In genomic region chr11:130478204-130478701, GRCh38 we compare ENCODE assay signal across 9 cellular contexts. TPM values are rescaled to one million over a fixed set of nuclear protein-coding genes. Genes with fewer than 3 reads are reported as not detected.
DNase-seq lines count a peak whose midpoint lies in the region; TF ChIP-seq lines count a peak whose summit lies in the region.
"Had no signal": no experiment of that assay in that cellular context is flagged by ENCODE, and none has a peak within 500 bp of the region (broad histone marks: within the 10 kb centered on the region; RNA-seq: fewer than 3 reads in every experiment).

No MANE protein-coding gene starts in this region.

- H3K9me2 ChIP-seq in SK-N-SH, result no peaks in the 10 kb centered on the region

- WGBS in SK-N-SH (ENCODE audit: low lambda C conversion rate), result 13% methylated on average over 10 of the region's 10 CpGs

- H3K4me1 ChIP-seq in SK-N-SH (ENCODE audit: control insufficient read depth in 1 of 2, insufficient read depth in 2 of 2, low read depth in 1 of 2, low read length in 1 of 2), result peaks cover 8 to 37% of the 10 kb centered on the region in 2 experiments; a peak in 3 of 4 replicates

- no peaks in the 10 kb centered on the region for H3K36me3 ChIP-seq in SK-N-SH (replicated peaks in 1 of 2; ENCODE audit: control insufficient read depth in 1 of 2, insufficient read depth in 2 of 2, low read length in 1 of 2)

- no peaks in the 10 kb centered on the region for H3K27me3 ChIP-seq in SK-N-SH (ENCODE audit: insufficient read depth)

- H3K4me3 ChIP-seq in SK-N-SH (ENCODE audit: low read depth in 2 of 2, low read length in 1 of 2) (no peak overlapping the region), foreskin fibroblast (ENCODE audit: low read depth in 1 of 2, low read length in 2 of 2) (no peak overlapping the region)

- TF ChIP-seq RAD21 in SK-N-SH (IDR thresholded peaks at IDR 0.05; ENCODE audit: low read length), result no peak

- peak overlapping the region; percentile 85; the same call in 1 of the 2 replicates for H2AFZ ChIP-seq in SK-N-SH (ENCODE audit: low read depth)

- POLR2A ChIA-PET in SK-N-SH (lab: Yijun Ruan, JAX), result no interaction called here

- DNase-seq in EH (ENCODE audit: low read depth), result peak; percentile 98
- DNase-seq in SK-N-SH, result peak; percentile 55
- DNase-seq in foreskin fibroblast, result peak; percentile 97 to 99
- DNase-seq in renal cortical epithelial cell (ENCODE audit: low read depth), result peak; percentile 87
- DNase-seq in pons (ENCODE audit: low spot score), result no peak
- no peak for DNase-seq in DMS53 (lab: John Stamatoyannopoulos, UW)
- no peak for DNase-seq in HT-29 (ENCODE audit: low spot score)
- DNase-seq in effector CD8-positive, alpha-beta T cell (lab: John Stamatoyannopoulos, UW), result no peak

- TF ChIP-seq CTCF in SK-N-SH (IDR thresholded peaks at IDR 0.05) (no peak), foreskin fibroblast (IDR thresholded peaks at IDR 0.05; ENCODE audit: low read depth, low read length) (no peak)

- peak in 1 of 2 experiments; percentile 48; a peak in 1 of 4 replicates for TF ChIP-seq EP300 in SK-N-SH (IDR thresholded peaks at IDR 0.05; ENCODE audit: borderline replicate concordance in 1 of 2, low read depth in 1 of 2, low read length in 1 of 2)

- peak overlapping the region; percentile 59 for H3K9ac ChIP-seq in SK-N-SH

- H4K20me1 ChIP-seq in SK-N-SH (ENCODE audit: insufficient read depth), result no peaks in the 10 kb centered on the region

- peak overlapping the region; percentile 72 for H3K4me2 ChIP-seq in SK-N-SH

- H3K9me3 ChIP-seq in SK-N-SH, result no peaks in the 10 kb centered on the region

- H3K27ac ChIP-seq in SK-N-SH (ENCODE audit: low read depth in 2 of 2, low read length in 1 of 2), result peak overlapping the region; percentile 58 to 76; a peak in 3 of 4 replicates

- no peaks in the 10 kb centered on the region for H3K79me2 ChIP-seq in SK-N-SH (ENCODE audit: insufficient read depth)

- H3F3A ChIP-seq in SK-N-SH (replicated peaks; ENCODE audit: insufficient read depth), result peaks cover 23% of the 10 kb centered on the region

- CTCF ChIA-PET in SK-N-SH (lab: Yijun Ruan, JAX), result interaction anchor here (0.7 to 1.2 kb wide), 2 partner anchors 12 to 363 kb away, joined by 3 read pairs; no protein-coding TSS in a partner anchor

TF ChIP-seq in SK-N-SH, 30 proteins besides CTCF, POLR2A, EP300 and RAD21:
- TF ChIP-seq EZH2phosphoT487 (IDR thresholded peaks at IDR 0.05; ENCODE audit: borderline replicate concordance, low read depth) (no peak), NFIC (IDR thresholded peaks at IDR 0.05; ENCODE audit: borderline replicate concordance) (peak; percentile 94), FOXJ3 (CRISPR knock-in tag; IDR thresholded peaks at IDR 0.05) (no peak), CHD2 (IDR thresholded peaks at IDR 0.05; ENCODE audit: low read length, partially characterized antibody) (no peak), RFX5 (IDR thresholded peaks at IDR 0.05; ENCODE audit: low read length) (no peak), TCF12 (IDR thresholded peaks at IDR 0.05) (peak; percentile 84), MXI1 (IDR thresholded peaks at IDR 0.05; ENCODE audit: low read depth, low read length) (no peak), RXRA (IDR thresholded peaks at IDR 0.05; ENCODE audit: borderline replicate concordance, low read depth) (peak; percentile 85), FOSL2 (IDR thresholded peaks at IDR 0.05; ENCODE audit: borderline replicate concordance, low read depth) (peak; percentile 85), FOXM1 (IDR thresholded peaks at IDR 0.05; ENCODE audit: low read depth) (no peak), JUND (IDR thresholded peaks at IDR 0.05) (peak; percentile 79)
- TF ChIP-seq, protein P1, sequence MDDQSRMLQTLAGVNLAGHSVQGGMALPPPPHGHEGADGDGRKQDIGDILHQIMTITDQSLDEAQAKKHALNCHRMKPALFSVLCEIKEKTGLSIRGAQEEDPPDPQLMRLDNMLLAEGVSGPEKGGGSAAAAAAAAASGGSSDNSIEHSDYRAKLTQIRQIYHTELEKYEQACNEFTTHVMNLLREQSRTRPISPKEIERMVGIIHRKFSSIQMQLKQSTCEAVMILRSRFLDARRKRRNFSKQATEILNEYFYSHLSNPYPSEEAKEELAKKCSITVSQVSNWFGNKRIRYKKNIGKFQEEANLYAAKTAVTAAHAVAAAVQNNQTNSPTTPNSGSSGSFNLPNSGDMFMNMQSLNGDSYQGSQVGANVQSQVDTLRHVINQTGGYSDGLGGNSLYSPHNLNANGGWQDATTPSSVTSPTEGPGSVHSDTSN (IDR thresholded peaks at IDR 0.05), result peak; percentile 57
- TF ChIP-seq, protein P2, sequence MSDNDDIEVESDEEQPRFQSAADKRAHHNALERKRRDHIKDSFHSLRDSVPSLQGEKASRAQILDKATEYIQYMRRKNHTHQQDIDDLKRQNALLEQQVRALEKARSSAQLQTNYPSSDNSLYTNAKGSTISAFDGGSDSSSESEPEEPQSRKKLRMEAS (IDR thresholded peaks at IDR 0.05; ENCODE audit: low read depth), result peak; percentile 63; the same call in 1 of the 2 replicates
- TF ChIP-seq, protein P3, sequence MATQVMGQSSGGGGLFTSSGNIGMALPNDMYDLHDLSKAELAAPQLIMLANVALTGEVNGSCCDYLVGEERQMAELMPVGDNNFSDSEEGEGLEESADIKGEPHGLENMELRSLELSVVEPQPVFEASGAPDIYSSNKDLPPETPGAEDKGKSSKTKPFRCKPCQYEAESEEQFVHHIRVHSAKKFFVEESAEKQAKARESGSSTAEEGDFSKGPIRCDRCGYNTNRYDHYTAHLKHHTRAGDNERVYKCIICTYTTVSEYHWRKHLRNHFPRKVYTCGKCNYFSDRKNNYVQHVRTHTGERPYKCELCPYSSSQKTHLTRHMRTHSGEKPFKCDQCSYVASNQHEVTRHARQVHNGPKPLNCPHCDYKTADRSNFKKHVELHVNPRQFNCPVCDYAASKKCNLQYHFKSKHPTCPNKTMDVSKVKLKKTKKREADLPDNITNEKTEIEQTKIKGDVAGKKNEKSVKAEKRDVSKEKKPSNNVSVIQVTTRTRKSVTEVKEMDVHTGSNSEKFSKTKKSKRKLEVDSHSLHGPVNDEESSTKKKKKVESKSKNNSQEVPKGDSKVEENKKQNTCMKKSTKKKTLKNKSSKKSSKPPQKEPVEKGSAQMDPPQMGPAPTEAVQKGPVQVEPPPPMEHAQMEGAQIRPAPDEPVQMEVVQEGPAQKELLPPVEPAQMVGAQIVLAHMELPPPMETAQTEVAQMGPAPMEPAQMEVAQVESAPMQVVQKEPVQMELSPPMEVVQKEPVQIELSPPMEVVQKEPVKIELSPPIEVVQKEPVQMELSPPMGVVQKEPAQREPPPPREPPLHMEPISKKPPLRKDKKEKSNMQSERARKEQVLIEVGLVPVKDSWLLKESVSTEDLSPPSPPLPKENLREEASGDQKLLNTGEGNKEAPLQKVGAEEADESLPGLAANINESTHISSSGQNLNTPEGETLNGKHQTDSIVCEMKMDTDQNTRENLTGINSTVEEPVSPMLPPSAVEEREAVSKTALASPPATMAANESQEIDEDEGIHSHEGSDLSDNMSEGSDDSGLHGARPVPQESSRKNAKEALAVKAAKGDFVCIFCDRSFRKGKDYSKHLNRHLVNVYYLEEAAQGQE (IDR thresholded peaks at IDR 0.05; ENCODE audit: low read depth, low read length), result 0 out of 2 replicates have a peak, but pooled peaks have one; percentile 17

RNA-seq across cellular contexts. Expression of gene ADAMTS15, which starts 29.8 kb away (rescaled TPM):
- 0.96 and 1.1 TPM in 2 replicates for polyA plus RNA-seq in SK-N-SH (2012; rRNA removed)
- 0.44 and 0.69 TPM in 2 replicates for polyA plus RNA-seq in SK-N-SH (2012; cell fraction: cytosol; rRNA removed)
- polyA plus RNA-seq in SK-N-SH (2012; cell fraction: nucleus; rRNA removed), result 1.8 and 1.9 TPM in 2 replicates
- total RNA-seq in renal cortical epithelial cell, result 0.35 and 2.0 TPM in 2 replicates
- not detected in 2 replicates for total RNA-seq in HT-29 (2014; rRNA removed; shearing (Covaris generic))

RNA-seq across cellular contexts. Expression of gene ADAMTS8, which starts 49.8 kb away (rescaled TPM):
- not detected in 2 replicates for polyA plus RNA-seq in SK-N-SH (2012; rRNA removed)
- 0.01 and 0.03 TPM in 2 replicates for polyA plus RNA-seq in SK-N-SH (2012; cell fraction: cytosol; rRNA removed)
- not detected in 2 replicates for polyA plus RNA-seq in SK-N-SH (2012; cell fraction: nucleus; rRNA removed)
- total RNA-seq in renal cortical epithelial cell, result not detected in 2 replicates
- not detected in 2 replicates for total RNA-seq in HT-29 (2014; rRNA removed; shearing (Covaris generic))
- total RNA-seq: glomerular endothelial cell had no signal

Comparison
In these comparisons a context has a peak if more than half of its experiments do, and no peak if none do; other contexts are left out.
1. DNase-seq: peak in EH (single experiment), SK-N-SH (single experiment), foreskin fibroblast (2 of 2) and renal cortical epithelial cell (single experiment); none in pons (single experiment), DMS53 (single experiment), HT-29 (single experiment) and effector CD8-positive, alpha-beta T cell (single experiment).